14 cellular contexts compared by ENCODE assay signal in genomic region chrX:153597351-153597750, GRCh38. TPM values are rescaled to one million over a fixed set of nuclear protein-coding genes. Genes with fewer than 3 reads are reported as not detected.
DNase-seq lines count a peak whose midpoint lies in the region; ATAC-seq and TF ChIP-seq lines count a peak whose summit lies in the region.
"Had no signal": no experiment of that assay in that cellular context is flagged by ENCODE, and none has a peak within 500 bp of the region (broad histone marks: within the 10 kb centered on the region; RNA-seq: fewer than 3 reads in every experiment).

No MANE protein-coding gene starts in this region.

- no peak overlapping the region for H2BK15ac ChIP-seq in IMR-90 (ENCODE audit: low read depth, low read length)

- no peak overlapping the region for H3K9ac ChIP-seq in IMR-90 (ENCODE audit: low read depth, low read length)

- peaks cover 6 to 22% of the 10 kb centered on the region in 2 experiments; a peak in 3 of 4 replicates for H3K79me1 ChIP-seq in IMR-90 (ENCODE audit: low read depth in 1 of 2, low read length in 2 of 2)

- no peak overlapping the region for H3K14ac ChIP-seq in IMR-90 (replicated peaks; ENCODE audit: low read depth, low read length)

- ATAC-seq in IMR-90 (ENCODE audit: low read depth) = no peak
- no peak for ATAC-seq in activated T-helper 17 cell treated with anti-CD3 and anti-CD28 coated beads, Interleukin-2, amount 50 U/mL, for 72 hours (replicated peaks)
- ATAC-seq in natural killer cell = no peak
- ATAC-seq in GM21529 (IDR thresholded peaks at IDR 0.05; ENCODE audit: unreplicated experiment) = no peak
- ATAC-seq: body of pancreas had no signal

- peaks cover 38% of the 10 kb centered on the region for H3K4me1 ChIP-seq in CD4-positive, alpha-beta memory T cell (ENCODE audit: insufficient read depth, low read length)
- H3K4me1 ChIP-seq in IMR-90 (ENCODE audit: control insufficient read depth, insufficient read depth, low read length) = 0 out of 2 replicates have a peak, but pooled peaks cover 3% of the 10 kb centered on the region

- H3K27ac ChIP-seq in CD4-positive, alpha-beta memory T cell (ENCODE audit: low read depth, low read length) = no peak overlapping the region
- H3K27ac ChIP-seq in IMR-90 (ENCODE audit: insufficient read depth, low read length) = no peak overlapping the region
- H3K27ac ChIP-seq: body of pancreas, epithelial cell of prostate, HL-60 had no signal

- H3K23ac ChIP-seq in IMR-90 (ENCODE audit: low read depth, low read length) = no peak overlapping the region

- H3K4me2 ChIP-seq in IMR-90 (ENCODE audit: low read depth, low read length) = no peak overlapping the region

- POLR2A ChIA-PET in CD4-positive, alpha-beta memory T cell (lab: Charles Lee; ENCODE audit: partially characterized antibody) = interaction anchor here (1.5 kb wide), 1 partner anchor 14 kb away, joined by 4 read pairs; no protein-coding TSS in a partner anchor
- POLR2A ChIA-PET in IMR-90 (lab: Charles Lee; ENCODE audit: unreplicated experiment) = no interaction called here

- H3K4me3 Mint-ChIP-seq in CD4-positive, alpha-beta memory T cell = peak overlapping the region; percentile 87 to 90 (median 88)
- H3K4me3 Mint-ChIP-seq in activated T-helper 17 cell treated with anti-CD3 and anti-CD28 coated beads, Interleukin-2, amount 50 U/mL, for 72 hours = peak overlapping the region; percentile 84
- peak overlapping the region; percentile 70 for H3K4me3 Mint-ChIP-seq in natural killer cell

- WGBS in IMR-90 (ENCODE audit: extremely low coverage in 2 of 2, insufficient read length in 1 of 2), 2 experiments = no CpG with 5 or more reads among the region's 3 CpGs
- 64 to 78% methylated on average over 3 of the region's 3 CpGs for WGBS in lower leg skin, 2 donors

- in situ Hi-C loops in IMR-90 (cut with MboI; ENCODE audit: low sequenced_read_pairs) = no loop called here

- H2BK5ac ChIP-seq in IMR-90 (ENCODE audit: low read depth, low read length, poor library complexity, severe bottlenecking) = no peak overlapping the region

- intact Hi-C loops in CD4-positive, alpha-beta memory T cell (cut with micrococcal nuclease) = no loop called here
- intact Hi-C loops in IMR-90 (cut with micrococcal nuclease) = no loop called here
- intact Hi-C loops in natural killer cell (cut with micrococcal nuclease) = no loop called here
- intact Hi-C loops in lower leg skin (cut with DNase I; ENCODE audit: low total_unique reads) = no loop called here

- H3K4ac ChIP-seq in IMR-90 (ENCODE audit: low read depth, low read length) = no peak overlapping the region

- peaks cover 17 to 52% (median 33%) of the 10 kb centered on the region in 4 donors for H3K4me1 Mint-ChIP-seq in CD4-positive, alpha-beta memory T cell
- H3K4me1 Mint-ChIP-seq in activated T-helper 17 cell treated with anti-CD3 and anti-CD28 coated beads, Interleukin-2, amount 50 U/mL, for 72 hours = peaks cover 7% of the 10 kb centered on the region
- peaks cover 18 to 43% of the 10 kb centered on the region in 2 donors for H3K4me1 Mint-ChIP-seq in natural killer cell

- no peak overlapping the region for H4K5ac ChIP-seq in IMR-90 (ENCODE audit: low read depth, low read length)

- peak overlapping the region in 1 of 2 donors; percentile 63 for H3K4me3 ChIP-seq in CD4-positive, alpha-beta memory T cell (ENCODE audit: low read length in 2 of 2)
- H3K4me3 ChIP-seq in IMR-90 (ENCODE audit: insufficient read depth, low read depth, low read length) (no peak overlapping the region), lower leg skin (ENCODE audit: low read depth, poor library complexity, severe bottlenecking) (no peak overlapping the region)
- H3K4me3 ChIP-seq: body of pancreas had no signal

- no peaks in the 10 kb centered on the region for H3K27me3 Mint-ChIP-seq in CD4-positive, alpha-beta memory T cell
- no peaks in the 10 kb centered on the region for H3K27me3 Mint-ChIP-seq in activated T-helper 17 cell treated with anti-CD3 and anti-CD28 coated beads, Interleukin-2, amount 50 U/mL, for 72 hours
- no peaks in the 10 kb centered on the region for H3K27me3 Mint-ChIP-seq in natural killer cell (ENCODE audit: low read depth in 2 of 2)

- TF ChIP-seq POLR2A in IMR-90 (IDR thresholded peaks at IDR 0.05; ENCODE audit: low read depth, low read length) (no peak), lower leg skin (IDR thresholded peaks at IDR 0.05) (no peak)

- H2BK20ac ChIP-seq in IMR-90 (ENCODE audit: low read depth, low read length) = no peak overlapping the region

- H3K9me1 ChIP-seq in IMR-90 (ENCODE audit: insufficient read depth, low read length) = no peaks in the 10 kb centered on the region

- H2AK5ac ChIP-seq in IMR-90 (ENCODE audit: low read depth, low read length) = no peak overlapping the region

- H2BK120ac ChIP-seq in IMR-90 (ENCODE audit: low read depth, low read length) = no peak overlapping the region

- BruUV-seq in IMR-90 (replicated peaks; lab: Mats Ljungman, UMichigan) = no TSS peak

- H3K27me3 ChIP-seq in CD4-positive, alpha-beta memory T cell (ENCODE audit: insufficient read depth, low read length) = no peaks in the 10 kb centered on the region
- H3K27me3 ChIP-seq in IMR-90 (ENCODE audit: control insufficient read depth, insufficient read depth, low read length) = no peaks in the 10 kb centered on the region
- H3K27me3 ChIP-seq: body of pancreas had no signal

- no peaks in the 10 kb centered on the region for H3K9me3 Mint-ChIP-seq in CD4-positive, alpha-beta memory T cell
- H3K9me3 Mint-ChIP-seq in activated T-helper 17 cell treated with anti-CD3 and anti-CD28 coated beads, Interleukin-2, amount 50 U/mL, for 72 hours = no peaks in the 10 kb centered on the region
- no peaks in the 10 kb centered on the region for H3K9me3 Mint-ChIP-seq in natural killer cell

- H3K56ac ChIP-seq in IMR-90 (ENCODE audit: extremely low read depth, insufficient read depth, low read length) = no peak overlapping the region

- CTCF ChIA-PET in CD4-positive, alpha-beta memory T cell (lab: Charles Lee; ENCODE audit: partially characterized antibody) = interaction anchor here (1.2 to 4.4 kb wide), 2 partner anchors 12 to 16 kb away, joined by 3 to 42 read pairs; no protein-coding TSS in a partner anchor
- CTCF ChIA-PET in IMR-90 (lab: Yijun Ruan, JAX) = no interaction called here

- TF ChIP-seq RAD21 in IMR-90 (IDR thresholded peaks at IDR 0.05; ENCODE audit: low read length) = no peak

- no peak overlapping the region for H3K18ac ChIP-seq in IMR-90 (ENCODE audit: low read depth, low read length)

- no peak overlapping the region for H2AFZ ChIP-seq in IMR-90 (replicated peaks; ENCODE audit: low read length, poor library complexity)

- DNase-seq in CD4-positive, alpha-beta memory T cell = no peak
- DNase-seq in IMR-90 (no peak), natural killer cell (no peak), SIG-M5 treated with dmso at 0.1 percent for 504 hours (lab: John Stamatoyannopoulos, UW; ENCODE audit: unreplicated experiment) (no peak), lower leg skin (ENCODE audit: low spot score in 2 of 2) (no peak), 8988T (no peak)
- DNase-seq: activated CD4-positive, alpha-beta T cell treated with anti-CD3 and anti-CD28 coated beads for 48 hours; body of pancreas; NCI-H1092 had no signal

- peak overlapping the region in 2 of 7 donors; percentile 15 to 66 for H3K27ac Mint-ChIP-seq in CD4-positive, alpha-beta memory T cell
- H3K27ac Mint-ChIP-seq in activated T-helper 17 cell treated with anti-CD3 and anti-CD28 coated beads, Interleukin-2, amount 50 U/mL, for 72 hours = no peak overlapping the region
- H3K27ac Mint-ChIP-seq in natural killer cell = no peak overlapping the region

- TF ChIP-seq CTCF in IMR-90 (conservative IDR thresholded peaks at IDR 0.05; ENCODE audit: low read depth, low read length) (no peak), natural killer cell (IDR thresholded peaks at IDR 0.05) (no peak), lower leg skin (IDR thresholded peaks at IDR 0.05) (no peak)

- no peaks in the 10 kb centered on the region for H3K9me3 ChIP-seq in CD4-positive, alpha-beta memory T cell (ENCODE audit: control insufficient read depth in 1 of 2, low read length in 2 of 2)
- peaks cover 2% of the 10 kb centered on the region; the same call in 1 of the 2 replicates for H3K9me3 ChIP-seq in IMR-90 (ENCODE audit: control insufficient read depth, insufficient read depth, low read length)
- H3K9me3 ChIP-seq: body of pancreas had no signal

- H3K36me3 Mint-ChIP-seq in CD4-positive, alpha-beta memory T cell = peaks cover 6 to 29% of the 10 kb centered on the region in 2 donors
- H3K36me3 Mint-ChIP-seq in activated T-helper 17 cell treated with anti-CD3 and anti-CD28 coated beads, Interleukin-2, amount 50 U/mL, for 72 hours (ENCODE audit: low read depth) = peaks cover 27% of the 10 kb centered on the region
- H3K36me3 Mint-ChIP-seq in natural killer cell = no peaks in the 10 kb centered on the region

- H3K36me3 ChIP-seq in CD4-positive, alpha-beta memory T cell (ENCODE audit: insufficient read depth, low read length) = peaks cover 21% of the 10 kb centered on the region
- H3K36me3 ChIP-seq in IMR-90 (ENCODE audit: control insufficient read depth, insufficient read depth, low read length) = peaks cover 12% of the 10 kb centered on the region

- no peak overlapping the region for H4K8ac ChIP-seq in IMR-90 (ENCODE audit: low read depth in 2 of 2, low read length in 2 of 2)

- dilution Hi-C loops in IMR-90 (cut with HindIII; ENCODE audit: low sequenced_read_pairs, unreplicated experiment) = no loop called here

- H4K91ac ChIP-seq in IMR-90 (ENCODE audit: insufficient read depth, low read depth, low read length) = no peak overlapping the region

- H4K20me1 ChIP-seq in IMR-90 (ENCODE audit: insufficient read depth, low read length) = peaks cover 20% of the 10 kb centered on the region; the same call in 1 of the 2 replicates

- no peak overlapping the region for H2AK9ac ChIP-seq in IMR-90 (replicated peaks; ENCODE audit: low read depth, low read length, poor library complexity)

RNA-seq across cellular contexts. Expression of gene CCNQ, which starts 1.6 kb away (rescaled TPM):
- total RNA-seq in CD4-positive, alpha-beta memory T cell = 10 to 100 TPM; 26.1 to 26.3 TPM
- 10 to 100 TPM; 51.2 to 53.6 TPM for polyA plus RNA-seq in CD4-positive, alpha-beta memory T cell
- total RNA-seq in IMR-90 (2012; rRNA removed) (26.9 and 27.6 TPM in 2 replicates), natural killer cell (10 to 100 TPM in 2 of 3 donors, 1 to 10 TPM in 1; 9.0 to 17.2 (median 12.5) TPM), lower leg skin (10 to 100 TPM; 20.7 to 35.7 (median 28.5) TPM)
- polyA plus RNA-seq in IMR-90 (2012; rRNA removed) = 35.2 and 39.1 TPM in 2 replicates
- 23.9 and 50.9 TPM in 2 replicates for polyA plus RNA-seq in IMR-90 (2012; cell fraction: cytosol; rRNA removed)
- polyA plus RNA-seq in IMR-90 (2012; cell fraction: nucleus; rRNA removed; ENCODE audit: low replicate concordance) = 15.4 and 26.3 TPM in 2 replicates
- 10 to 100 TPM in 1 of 2 donors, 1 to 10 TPM in 1; 9.1 to 26.4 TPM for total RNA-seq in activated T-helper 17 cell treated with anti-CD3 and anti-CD28 coated beads, Interleukin-2, amount 50 U/mL, for 72 hours

RNA-seq across cellular contexts. Expression of gene DUSP9, which starts 49.7 kb away (rescaled TPM):
- not detected for total RNA-seq in CD4-positive, alpha-beta memory T cell
- polyA plus RNA-seq in CD4-positive, alpha-beta memory T cell = not detected
- total RNA-seq in IMR-90 (2012; rRNA removed) = under 0.01 TPM in 2 replicates
- 0.09 and 0.16 TPM in 2 replicates for polyA plus RNA-seq in IMR-90 (2012; rRNA removed)
- 0.05 and 0.20 TPM in 2 replicates for polyA plus RNA-seq in IMR-90 (2012; cell fraction: cytosol; rRNA removed)
- 0.05 and 0.16 TPM in 2 replicates for polyA plus RNA-seq in IMR-90 (2012; cell fraction: nucleus; rRNA removed; ENCODE audit: low replicate concordance)
- under 1 TPM in 1 of 2 donors, not detected in 1; 0.13 TPM for total RNA-seq in activated T-helper 17 cell treated with anti-CD3 and anti-CD28 coated beads, Interleukin-2, amount 50 U/mL, for 72 hours
- total RNA-seq in natural killer cell = not detected
- under 1 TPM in 2 of 4 donors, not detected in 2; 0.13 to 0.20 TPM for total RNA-seq in lower leg skin
- total RNA-seq: body of pancreas, skeletal muscle tissue had no signal
